Comparison of ENCODE assay signal across 11 cellular contexts in genomic region chr20:25036331-25036936, GRCh38. TPM values are rescaled to one million over a fixed set of nuclear protein-coding genes. Genes with fewer than 3 reads are reported as not detected.
DNase-seq lines count a peak whose midpoint lies in the region; ATAC-seq and TF ChIP-seq lines count a peak whose summit lies in the region.
"Had no signal": no experiment of that assay in that cellular context is flagged by ENCODE, and none has a peak within 500 bp of the region (broad histone marks: within the 10 kb centered on the region; RNA-seq: fewer than 3 reads in every experiment).

No MANE protein-coding gene starts in this region.

- H3K27ac ChIP-seq in MM.1S (ENCODE audit: low read length) (peak overlapping the region; percentile 66), esophagus muscularis mucosa (replicated peaks in 1 of 4) (peak overlapping the region; percentile 83 to 92 (median 88)), skeletal muscle tissue (ENCODE audit: low read depth, low read length) (peak overlapping the region; percentile 89)

- no peaks in the 10 kb centered on the region for H4K20me1 ChIP-seq in MM.1S (ENCODE audit: insufficient read depth, low read length)

- H3K4me3 ChIP-seq in MM.1S (ENCODE audit: low read length) = peak overlapping the region; percentile 41
- H3K4me3 ChIP-seq in esophagus muscularis mucosa = no peak overlapping the region
- peak overlapping the region in 1 of 3 donors; percentile 6 for H3K4me3 ChIP-seq in skeletal muscle tissue (ENCODE audit: low read length in 3 of 3)

- H3K36me3 ChIP-seq in MM.1S (replicated peaks; ENCODE audit: insufficient read depth, low read length) (no peaks in the 10 kb centered on the region), esophagus muscularis mucosa (no peaks in the 10 kb centered on the region), skeletal muscle tissue (ENCODE audit: control insufficient read depth in 3 of 3, insufficient read depth in 3 of 3, low read length in 3 of 3) (no peaks in the 10 kb centered on the region)

- H3K9me2 ChIP-seq in MM.1S (replicated peaks; ENCODE audit: insufficient read depth, low read length) = no peaks in the 10 kb centered on the region

- H3K27me3 ChIP-seq in MM.1S (replicated peaks; ENCODE audit: insufficient read depth, low read length) (no peaks in the 10 kb centered on the region), esophagus muscularis mucosa (no peaks in the 10 kb centered on the region), skeletal muscle tissue (ENCODE audit: control insufficient read depth in 3 of 3, insufficient read depth in 3 of 3, low read length in 3 of 3) (no peaks in the 10 kb centered on the region)

- intact Hi-C loops in esophagus muscularis mucosa (cut with DNase I) = no loop called here

- H3K79me2 ChIP-seq in MM.1S (ENCODE audit: low read length) = peaks cover 85% of the 10 kb centered on the region

- TF ChIP-seq EP300 in esophagus muscularis mucosa (IDR thresholded peaks at IDR 0.05) = no peak

- peaks cover 16% of the 10 kb centered on the region for H3F3A ChIP-seq in MM.1S (ENCODE audit: insufficient read depth, low read length)

- TF ChIP-seq CTCF in MM.1S (IDR thresholded peaks at IDR 0.05; ENCODE audit: low read length) (no peak), esophagus muscularis mucosa (IDR thresholded peaks at IDR 0.05) (no peak)

- 0 out of 2 replicates have a peak overlapping the region, but pooled peaks have one; percentile 10 for H2AFZ ChIP-seq in MM.1S (ENCODE audit: low read length)

- DNase-seq in MM.1S (peak; percentile 12), esophagus muscularis mucosa (ENCODE audit: extremely low spot score) (no peak), NCI-H446 (lab: John Stamatoyannopoulos, UW) (no peak), NCI-H1436 treated with DMSO at 0.1 percent for 48 hours (lab: John Stamatoyannopoulos, UW) (no peak), AG08396 (ENCODE audit: low spot score) (no peak), HT-29 (ENCODE audit: low spot score) (no peak)
- DNase-seq: activated CD4-positive, CD25-positive, alpha-beta regulatory T cell treated with anti-CD3 and anti-CD28 coated beads, Interleukin-2, amount 50 U/mL, for 72 hours; NCI-H524 had no signal

- H3K9ac ChIP-seq in MM.1S (ENCODE audit: low read length) (peak overlapping the region; percentile 20; the same call in 1 of the 2 replicates), skeletal muscle tissue (ENCODE audit: low read depth in 1 of 3, low read length in 3 of 3) (peak overlapping the region in 1 of 3 donors; percentile 55)

- peak; percentile 18 for ATAC-seq in GM18498 (IDR thresholded peaks at IDR 0.05; ENCODE audit: unreplicated experiment)

- H3K4me1 ChIP-seq in MM.1S (ENCODE audit: low read length) = peaks cover 41% of the 10 kb centered on the region
- peaks cover 94 to 100% (median 97%) of the 10 kb centered on the region in 4 donors for H3K4me1 ChIP-seq in esophagus muscularis mucosa
- H3K4me1 ChIP-seq in skeletal muscle tissue (ENCODE audit: control insufficient read depth in 3 of 3, insufficient read depth in 3 of 3, low read length in 3 of 3) = peaks cover 67 to 83% (median 81%) of the 10 kb centered on the region in 3 donors

- 56% methylated on average over 7 of the region's 7 CpGs for WGBS in esophagus muscularis mucosa

- no peaks in the 10 kb centered on the region for H3K9me3 ChIP-seq in MM.1S (replicated peaks; ENCODE audit: insufficient read depth, low read length)
- H3K9me3 ChIP-seq in esophagus muscularis mucosa = no peaks in the 10 kb centered on the region
- no peaks in the 10 kb centered on the region for H3K9me3 ChIP-seq in skeletal muscle tissue (ENCODE audit: control insufficient read depth in 3 of 3, low read length in 3 of 3)

- H3K4me2 ChIP-seq in MM.1S (ENCODE audit: low read depth, low read length) = peak overlapping the region; percentile 81

- no peak for TF ChIP-seq POLR2A in esophagus muscularis mucosa (IDR thresholded peaks at IDR 0.05; ENCODE audit: low read depth)

RNA-seq across cellular contexts. Expression of gene ACSS1, which starts 21.5 kb away (rescaled TPM):
- 100 to 1,000 TPM in 1 of 4 donors, 10 to 100 TPM in 3; 36.6 to 154 (median 65.3) TPM for total RNA-seq in esophagus muscularis mucosa
- total RNA-seq in skeletal muscle tissue = 8.9 TPM
- 39.9 and 47.0 TPM in 2 replicates for total RNA-seq in HT-29 (2014; rRNA removed; shearing (Covaris generic))

RNA-seq across cellular contexts. Expression of gene APMAP, which starts 43.9 kb away (rescaled TPM):
- total RNA-seq in esophagus muscularis mucosa = 10 to 100 TPM; 21.6 to 35.6 (median 32.5) TPM
- total RNA-seq in skeletal muscle tissue = 41.2 TPM
- total RNA-seq in HT-29 (2014; rRNA removed; shearing (Covaris generic)) = 92.6 and 93.8 TPM in 2 replicates

RNA-seq across cellular contexts. Expression of gene VSX1, which starts 45.5 kb away (rescaled TPM):
- total RNA-seq in esophagus muscularis mucosa = under 1 TPM in 1 of 4 donors, not detected in 3; 0.83 TPM
- total RNA-seq in skeletal muscle tissue = not detected
- not detected in 2 replicates for total RNA-seq in HT-29 (2014; rRNA removed; shearing (Covaris generic))
- total RNA-seq: HT1080 had no signal
